9 cellular contexts compared by ENCODE assay signal in genomic region chr4:76301068-76301774, GRCh38. TPM values are rescaled to one million over a fixed set of nuclear protein-coding genes. Genes with fewer than 3 reads are reported as not detected.
DNase-seq lines count a peak whose midpoint lies in the region; ATAC-seq and TF ChIP-seq lines count a peak whose summit lies in the region.
"Had no signal": no experiment of that assay in that cellular context is flagged by ENCODE, and none has a peak within 500 bp of the region (broad histone marks: within the 10 kb centered on the region; RNA-seq: fewer than 3 reads in every experiment).

No MANE protein-coding gene starts in this region.

- no peaks in the 10 kb centered on the region for H3K79me2 ChIP-seq in OCI-LY7 (ENCODE audit: insufficient read depth, low read depth, low read length)

- no peak overlapping the region for H3K4me2 ChIP-seq in OCI-LY7 (ENCODE audit: low read length)

- ATAC-seq in GM19395 (IDR thresholded peaks at IDR 0.05; ENCODE audit: unreplicated experiment) (peak; percentile 98), HG03342 (IDR thresholded peaks at IDR 0.05; ENCODE audit: unreplicated experiment) (peak; percentile 97), Panc1 (peak; percentile 64)
- ATAC-seq in effector memory CD8-positive, alpha-beta T cell (replicated peaks): peak; percentile 13

- H3K4me3 ChIP-seq in Panc1 (ENCODE audit: low read depth in 2 of 2, low read length in 2 of 2) (no peak overlapping the region), prostate gland (no peak overlapping the region), OCI-LY7 (ENCODE audit: low read depth, low read length, poor library complexity, severe bottlenecking) (no peak overlapping the region)

- H3K4me1 Mint-ChIP-seq in effector memory CD8-positive, alpha-beta T cell (ENCODE audit: low read depth in 2 of 2): peaks cover 26 to 33% of the 10 kb centered on the region in 2 donors

- H3K9me2 ChIP-seq in OCI-LY7 (ENCODE audit: insufficient read depth, low read length): no peaks in the 10 kb centered on the region

- no peak overlapping the region for H2AFZ ChIP-seq in OCI-LY7 (ENCODE audit: low read length)

- H3K27ac ChIP-seq in Panc1 (ENCODE audit: low read length): peak overlapping the region; percentile 55
- peak overlapping the region; percentile 6 to 47 for H3K27ac ChIP-seq in prostate gland
- no peak overlapping the region for H3K27ac ChIP-seq in OCI-LY7 (ENCODE audit: low read depth, low read length, poor library complexity, severe bottlenecking)
- H3K27ac ChIP-seq: VCaP had no signal

- BruUV-seq in Panc1 (replicated peaks; lab: Mats Ljungman, UMichigan): no TSS peak
- no TSS peak for BruUV-seq in OCI-LY7 (replicated peaks; lab: Mats Ljungman, UMichigan)

- H3K9me3 ChIP-seq in Panc1 (ENCODE audit: control insufficient read depth, insufficient read depth, low read depth, low read length) (no peaks in the 10 kb centered on the region), prostate gland (no peaks in the 10 kb centered on the region), OCI-LY7 (ENCODE audit: low read length) (0 out of 2 replicates have a peak, but pooled peaks cover 5% of the 10 kb centered on the region)

- DNase-seq in Daoy (ENCODE audit: low read depth) (peak; percentile 52), Panc1 (ENCODE audit: low read depth, low spot score) (peak; percentile 65), prostate gland (ENCODE audit: low spot score) (peak; percentile 46), OCI-LY7 (ENCODE audit: low spot score) (no peak), posterior vena cava (ENCODE audit: low spot score) (no peak)
- DNase-seq in effector memory CD8-positive, alpha-beta T cell: no peak

- H3K27ac Mint-ChIP-seq in effector memory CD8-positive, alpha-beta T cell: no peak overlapping the region

- no peak overlapping the region for H3K4me3 Mint-ChIP-seq in effector memory CD8-positive, alpha-beta T cell

- no peaks in the 10 kb centered on the region for H3K27me3 Mint-ChIP-seq in effector memory CD8-positive, alpha-beta T cell

- in situ Hi-C loops in Panc1 (cut with HindIII; ENCODE audit: low pct_unique_long_range_greater_than_20kb, low sequenced_read_pairs): no loop called here

- intact Hi-C loops in Panc1 (cut with micrococcal nuclease; ENCODE audit: unreplicated experiment): no loop called here
- intact Hi-C loops in prostate gland (cut with DNase I): no loop called here
- intact Hi-C loops in OCI-LY7 (cut with micrococcal nuclease; ENCODE audit: unreplicated experiment): no loop called here
- intact Hi-C loops in posterior vena cava (cut with DNase I): loop anchor here (10.0 kb wide), 2 partner anchors 106 to 114 kb away; no protein-coding TSS in a partner anchor

- H3K27me3 ChIP-seq in Panc1 (ENCODE audit: control insufficient read depth, insufficient read depth, low read length): no peaks in the 10 kb centered on the region
- no peaks in the 10 kb centered on the region for H3K27me3 ChIP-seq in prostate gland (replicated peaks; ENCODE audit: insufficient read depth)

- no peaks in the 10 kb centered on the region for H4K20me1 ChIP-seq in OCI-LY7 (ENCODE audit: insufficient read depth, low read length)

- POLR2A ChIA-PET in Panc1 (lab: Charles Lee) (no interaction called here), OCI-LY7 (lab: Charles Lee) (no interaction called here)

- TF ChIP-seq CTCF in Panc1 (IDR thresholded peaks at IDR 0.05): no peak
- TF ChIP-seq CTCF in prostate gland (IDR thresholded peaks at IDR 0.05): no peak
- no peak for TF ChIP-seq CTCF in OCI-LY7 (conservative IDR thresholded peaks at IDR 0.05; ENCODE audit: low read length)

- peaks cover 4% of the 10 kb centered on the region for H3K36me3 Mint-ChIP-seq in effector memory CD8-positive, alpha-beta T cell (ENCODE audit: insufficient read depth)

- H3K4me1 ChIP-seq in Panc1 (ENCODE audit: control insufficient read depth, insufficient read depth, low read length): peaks cover 17% of the 10 kb centered on the region
- no peaks in the 10 kb centered on the region for H3K4me1 ChIP-seq in prostate gland (replicated peaks)
- H3K4me1 ChIP-seq in OCI-LY7 (ENCODE audit: insufficient read depth, low read length, poor library complexity, severe bottlenecking): no peaks in the 10 kb centered on the region

- H3K36me3 ChIP-seq in Panc1 (ENCODE audit: control insufficient read depth, insufficient read depth, low read length) (no peaks in the 10 kb centered on the region), prostate gland (no peaks in the 10 kb centered on the region), OCI-LY7 (ENCODE audit: insufficient read depth, low read length) (no peaks in the 10 kb centered on the region)

- CTCF ChIA-PET in Panc1 (lab: Charles Lee): no interaction called here
- CTCF ChIA-PET in OCI-LY7 (lab: Charles Lee; ENCODE audit: unreplicated experiment): no interaction called here

- peaks cover 0 to 3% of the 10 kb centered on the region in 2 donors for H3K9me3 Mint-ChIP-seq in effector memory CD8-positive, alpha-beta T cell

- peak; percentile 44 for TF ChIP-seq POLR2A in prostate gland (IDR thresholded peaks at IDR 0.05)

- 62% methylated on average over 4 of the region's 4 CpGs for WGBS in prostate gland

RNA-seq across cellular contexts. Expression of gene STBD1, which starts 5.3 kb away (rescaled TPM):
- total RNA-seq in Daoy (2014; rRNA removed; shearing (Covaris generic)): 0.57 and 1.8 TPM in 2 replicates
- 4.9 TPM for total RNA-seq in Panc1 (2021; ENCODE audit: unreplicated experiment)
- 5.5 TPM for polyA plus RNA-seq in Panc1 (2012; ENCODE audit: insufficient read length)
- 1 to 10 TPM; 2.4 to 7.1 TPM for total RNA-seq in prostate gland
- not detected in 2 replicates for total RNA-seq in OCI-LY7 (2014; rRNA removed; shearing (Covaris generic))
- total RNA-seq in OCI-LY7 (2022): not detected in 2 replicates
- total RNA-seq in posterior vena cava: 10 to 100 TPM; 17.6 to 37.4 TPM

RNA-seq across cellular contexts. Expression of gene FAM47E, which starts 49.7 kb away (rescaled TPM):
- 0.11 and 2.8 TPM in 2 replicates for total RNA-seq in Daoy (2014; rRNA removed; shearing (Covaris generic))
- total RNA-seq in Panc1 (2021; ENCODE audit: unreplicated experiment) (0.72 TPM), prostate gland (10 to 100 TPM; 12.3 to 15.1 TPM), OCI-LY7 (2022) (not detected in 2 replicates), posterior vena cava (1 to 10 TPM; 1.4 TPM)
- polyA plus RNA-seq in Panc1 (2012; ENCODE audit: insufficient read length): 0.51 TPM
- total RNA-seq in OCI-LY7 (2014; rRNA removed; shearing (Covaris generic)): not detected in 2 replicates

Comparison
In these comparisons a context has a peak if more than half of its experiments do, and no peak if none do; other contexts are left out.
1. DNase-seq: peak in Daoy (single experiment), Panc1 (single experiment) and prostate gland (single experiment); none in effector memory CD8-positive, alpha-beta T cell (0 of 3), OCI-LY7 (single experiment) and posterior vena cava (single experiment).
2. ATAC-seq: peak in every context shown above with its lines; median percentile 98 in GM19395; 97 in HG03342; 64 in Panc1; 13 in effector memory CD8-positive, alpha-beta T cell.
3. intact Hi-C loops: an anchor here in posterior vena cava (10.0 kb wide); none called in Panc1, prostate gland and OCI-LY7.